Comparison of ENCODE assay signal across 1 cellular context in the genomic region with DNA sequence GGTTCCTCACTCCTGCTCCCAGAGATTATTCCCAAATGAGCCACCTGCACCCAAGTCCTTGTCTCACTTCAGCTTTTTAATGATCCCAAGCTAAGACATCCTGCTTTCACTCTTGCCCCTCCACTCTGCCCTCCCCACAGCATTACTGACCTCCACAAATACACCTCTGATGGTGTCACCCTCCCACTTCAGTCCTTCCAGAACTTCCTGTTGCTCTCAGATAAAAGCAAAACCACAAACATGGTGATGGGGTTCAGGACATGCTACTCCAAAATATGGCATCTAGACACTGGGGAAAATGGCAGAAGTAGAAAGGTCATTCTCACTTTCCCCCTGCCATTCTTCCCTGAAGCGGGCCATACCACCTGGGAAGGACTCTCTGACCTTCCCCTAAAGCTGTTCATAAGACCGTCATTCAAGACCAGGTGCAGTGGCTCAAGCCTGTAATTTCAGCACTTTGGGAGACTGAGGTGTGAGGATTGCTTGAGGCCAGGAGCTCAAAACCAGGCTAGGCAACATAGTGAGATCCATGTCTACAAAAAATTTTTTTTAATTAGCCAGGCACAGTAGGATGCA.
TF ChIP-seq lines count a peak whose summit lies in the region.

No MANE protein-coding gene starts in this region.

TF ChIP-seq in H1, 55 proteins besides CTCF, POLR2A, EP300 and RAD21:
- TF ChIP-seq YY1 (IDR thresholded peaks at IDR 0.05; ENCODE audit: low read depth, low read length) (no peak), FOSL1 (IDR thresholded peaks at IDR 0.05; ENCODE audit: insufficient read depth, low read depth, low read length) (no peak), SRF (IDR thresholded peaks at IDR 0.05; ENCODE audit: low read depth, low read length) (no peak), SP4 (IDR thresholded peaks at IDR 0.05; ENCODE audit: low read length) (no peak), HDAC2 (IDR thresholded peaks at IDR 0.05; ENCODE audit: borderline replicate concordance in 1 of 2, low read depth in 2 of 2, low read length in 2 of 2) (no peak), SUZ12 (IDR thresholded peaks at IDR 0.05; ENCODE audit: low read length) (no peak)
TF ChIP-seq in H1: peak in this region for 0.
